16 cellular contexts compared by ENCODE assay signal in genomic region chr2:8479298-8479697, GRCh38.
DNase-seq lines count a peak whose midpoint lies in the region; ATAC-seq and TF ChIP-seq lines count a peak whose summit lies in the region.
"Had no signal": no experiment of that assay in that cellular context is flagged by ENCODE, and none has a peak within 500 bp of the region (broad histone marks: within the 10 kb centered on the region; RNA-seq: fewer than 3 reads in every experiment).

No MANE protein-coding gene starts in this region.

- H3K27ac ChIP-seq in mucosa of rectum (ENCODE audit: low read depth in 2 of 2, low read length in 2 of 2) (peak overlapping the region; percentile 0 to 51), WERI-Rb-1 (no peak overlapping the region)
- H3K27ac ChIP-seq: thyroid gland had no signal

- H3K36me3 ChIP-seq in mucosa of rectum (ENCODE audit: control insufficient read depth in 2 of 2, insufficient read depth in 2 of 2, low read length in 2 of 2) (no peaks in the 10 kb centered on the region), WERI-Rb-1 (no peaks in the 10 kb centered on the region)
- H3K36me3 ChIP-seq: thyroid gland had no signal

- H3K4me3 ChIP-seq in fibroblast of villous mesenchyme (ENCODE audit: low read depth, low read length): no peak overlapping the region
- H3K4me3 ChIP-seq in mucosa of rectum (ENCODE audit: low read length in 2 of 2): no peak overlapping the region
- no peak overlapping the region for H3K4me3 ChIP-seq in WERI-Rb-1 (ENCODE audit: low read depth, low read length)
- H3K4me3 ChIP-seq: thyroid gland had no signal

- no peaks in the 10 kb centered on the region for H3K27me3 ChIP-seq in mucosa of rectum (ENCODE audit: control insufficient read depth in 2 of 2, insufficient read depth in 2 of 2, low read length in 2 of 2)
- H3K27me3 ChIP-seq in WERI-Rb-1 (ENCODE audit: insufficient read depth, low read depth, severe bottlenecking): no peaks in the 10 kb centered on the region
- H3K27me3 ChIP-seq: thyroid gland had no signal

- TF ChIP-seq CTCF in fibroblast of villous mesenchyme (IDR thresholded peaks at IDR 0.05; ENCODE audit: insufficient read depth, low read depth, low read length): no peak
- no peak for TF ChIP-seq CTCF in WERI-Rb-1 (IDR thresholded peaks at IDR 0.05; ENCODE audit: low read depth, low read length)

- no peaks in the 10 kb centered on the region for H3K9me3 ChIP-seq in mucosa of rectum (ENCODE audit: control insufficient read depth in 2 of 2, low read length in 2 of 2)
- no peaks in the 10 kb centered on the region for H3K9me3 ChIP-seq in WERI-Rb-1 (ENCODE audit: severe bottlenecking)
- H3K9me3 ChIP-seq: thyroid gland had no signal

- no peak for ATAC-seq in HG02610 (IDR thresholded peaks at IDR 0.05; ENCODE audit: unreplicated experiment)

- DNase-seq in ELF-1 (ENCODE audit: low read depth, low spot score): peak; percentile 76
- peak; percentile 42 for DNase-seq in UCSD-AML1 (lab: John Stamatoyannopoulos, UW; ENCODE audit: unreplicated experiment)
- DNase-seq in fibroblast of villous mesenchyme (ENCODE audit: low read depth): peak; percentile 14
- no peak for DNase-seq in HuH-7 (ENCODE audit: low spot score)
- DNase-seq in WERI-Rb-1: no peak
- DNase-seq in activated CD4-positive, alpha-beta T cell treated with anti-CD3 and anti-CD28 coated beads for 1 hour: no peak
- DNase-seq: AML-193; DMS79; HCEC 1CT; NCI-H2081 treated with DMSO at 0.1 percent for 48 hours; NCI-H748 treated with DMSO at 0.1 percent for 48 hours; RPMI8226; stimulated activated CD8-positive, alpha-beta memory T cell treated with anti-CD3 and anti-CD28 coated beads, Interleukin-4, amount 100 ng/mL, for 48 hours; thyroid gland had no signal

- H3K9ac ChIP-seq in mucosa of rectum (ENCODE audit: low read depth in 1 of 2, low read length in 2 of 2): no peak overlapping the region

- H3K4me1 ChIP-seq in mucosa of rectum (ENCODE audit: control insufficient read depth in 2 of 2, insufficient read depth in 2 of 2, low read length in 2 of 2): peaks cover 36 to 42% of the 10 kb centered on the region in 2 donors

Comparison
In these comparisons a context has a peak if more than half of its experiments do, and no peak if none do; other contexts are left out.
1. DNase-seq: peak in ELF-1 (single experiment), UCSD-AML1 (single experiment) and fibroblast of villous mesenchyme (single experiment); none in HuH-7 (single experiment), WERI-Rb-1 (single experiment) and activated CD4-positive, alpha-beta T cell treated with anti-CD3 and anti-CD28 coated beads for 1 hour (single experiment).